ENCODE assay signal across 21 cellular contexts in genomic region chr9:8014987-8015682, GRCh38.
"Had no signal": no experiment of that assay in that cellular context is flagged by ENCODE, and none has a peak within 500 bp of the region (broad histone marks: within the 10 kb centered on the region; RNA-seq: fewer than 3 reads in every experiment).

No MANE protein-coding gene starts in this region.

- ATAC-seq: body of pancreas; mucosa of descending colon; natural killer cell treated with Interleukin-12 subunit alpha and Interleukin-12 subunit beta and Interleukin-15 and Interleukin-18, amount 100 ng/mL, for 72 hours had no signal

- H3K27me3 Mint-ChIP-seq: activated CD4-positive, alpha-beta memory T cell treated with anti-CD3 and anti-CD28 coated beads for 36 hours; activated CD4-positive, alpha-beta T cell treated with anti-CD3 and anti-CD28 coated beads, Interleukin-2, amount 10 ng/mL, durations not matched to agents 24 days and 14 days; activated naive CD4-positive, alpha-beta T cell treated with anti-CD3 and anti-CD28 coated beads, Interleukin-2, amount 50 U/mL, for 24 hours; activated T-cell treated with anti-CD3 and anti-CD28 coated beads, Interleukin-2, amount 50 U/mL, for 24 hours; natural killer cell treated with Interleukin-12 subunit alpha and Interleukin-12 subunit beta and Interleukin-15 and Interleukin-18, amount 100 ng/mL, for 72 hours had no signal

- H3K27ac Mint-ChIP-seq: activated CD4-positive, alpha-beta memory T cell treated with anti-CD3 and anti-CD28 coated beads for 36 hours; activated CD4-positive, alpha-beta T cell treated with anti-CD3 and anti-CD28 coated beads, Interleukin-2, amount 10 ng/mL, durations not matched to agents 24 days and 14 days; activated naive CD4-positive, alpha-beta T cell treated with anti-CD3 and anti-CD28 coated beads, Interleukin-2, amount 50 U/mL, for 24 hours; activated T-cell treated with anti-CD3 and anti-CD28 coated beads, Interleukin-2, amount 50 U/mL, for 24 hours; natural killer cell treated with Interleukin-12 subunit alpha and Interleukin-12 subunit beta and Interleukin-15 and Interleukin-18, amount 100 ng/mL, for 72 hours had no signal

- H3K4me1 Mint-ChIP-seq: activated CD4-positive, alpha-beta T cell treated with anti-CD3 and anti-CD28 coated beads, Interleukin-2, amount 10 ng/mL, durations not matched to agents 24 days and 14 days; activated naive CD4-positive, alpha-beta T cell treated with anti-CD3 and anti-CD28 coated beads, Interleukin-2, amount 50 U/mL, for 24 hours had no signal

- H3K4me3 Mint-ChIP-seq: activated CD4-positive, alpha-beta memory T cell treated with anti-CD3 and anti-CD28 coated beads for 36 hours; activated CD4-positive, alpha-beta T cell treated with anti-CD3 and anti-CD28 coated beads, Interleukin-2, amount 10 ng/mL, durations not matched to agents 24 days and 14 days; activated naive CD4-positive, alpha-beta T cell treated with anti-CD3 and anti-CD28 coated beads, Interleukin-2, amount 50 U/mL, for 24 hours; activated T-cell treated with anti-CD3 and anti-CD28 coated beads, Interleukin-2, amount 50 U/mL, for 24 hours; natural killer cell treated with Interleukin-12 subunit alpha and Interleukin-12 subunit beta and Interleukin-15 and Interleukin-18, amount 100 ng/mL, for 72 hours had no signal

- H3K9me3 Mint-ChIP-seq: activated CD4-positive, alpha-beta memory T cell treated with anti-CD3 and anti-CD28 coated beads for 36 hours; activated naive CD4-positive, alpha-beta T cell treated with anti-CD3 and anti-CD28 coated beads, Interleukin-2, amount 50 U/mL, for 24 hours; activated T-cell treated with anti-CD3 and anti-CD28 coated beads, Interleukin-2, amount 50 U/mL, for 24 hours; natural killer cell treated with Interleukin-12 subunit alpha and Interleukin-12 subunit beta and Interleukin-15 and Interleukin-18, amount 100 ng/mL, for 72 hours had no signal

- H3K36me3 Mint-ChIP-seq: activated CD4-positive, alpha-beta memory T cell treated with anti-CD3 and anti-CD28 coated beads for 36 hours; activated naive CD4-positive, alpha-beta T cell treated with anti-CD3 and anti-CD28 coated beads, Interleukin-2, amount 50 U/mL, for 24 hours; natural killer cell treated with Interleukin-12 subunit alpha and Interleukin-12 subunit beta and Interleukin-15 and Interleukin-18, amount 100 ng/mL, for 72 hours had no signal

- DNase-seq: activated CD4-positive, alpha-beta memory T cell treated with anti-CD3 and anti-CD28 coated beads for 36 hours; activated CD4-positive, alpha-beta T cell treated with anti-CD3 and anti-CD28 coated beads, Interleukin-2, amount 10 ng/mL, durations not matched to agents 24 days and 14 days; activated CD8-positive, alpha-beta memory T cell treated with anti-CD3 and anti-CD28 coated beads, Interleukin-2, amount 50 U/mL, for 4 hours; activated gamma-delta T cell treated with Interleukin-2 at 50 U/mL for 16 hours; activated T-cell treated with anti-CD3 and anti-CD28 coated beads, Interleukin-2, amount 50 U/mL, for 24 hours; anterior cingulate cortex; body of pancreas; dermis blood vessel endothelial cell; effector CD4-positive, alpha-beta T cell; esophagus squamous epithelium; left ventricle myocardium inferior; mesendoderm; mucosa of descending colon; stimulated activated CD4-positive, alpha-beta T cell treated with anti-CD3 and anti-CD28 coated beads, Interleukin-15, amount 100 ng/mL, for 24 hours; stimulated activated CD4-positive, alpha-beta T cell treated with anti-CD3 and anti-CD28 coated beads, Interleukin-2, amount 100 ng/mL, for 24 hours; stimulated activated naive CD4-positive, alpha-beta T cell treated with Interleukin-2 at 50 U/mL for 16 hours; trophoblast cell; uterus had no signal

- FAIRE-seq: frontal cortex had no signal
